22 cellular contexts compared by ENCODE assay signal in genomic region chr5:151520294-151520693, GRCh38.
A peak's percentile ranks its signal among the peaks of the same experiment; 100 is the strongest.
DNase-seq lines count a peak whose midpoint lies in the region; ATAC-seq and TF ChIP-seq lines count a peak whose summit lies in the region.
"Had no signal": no experiment of that assay in that cellular context is flagged by ENCODE, and none has a peak within 500 bp of the region (broad histone marks: within the 10 kb centered on the region; RNA-seq: fewer than 3 reads in every experiment).

No MANE protein-coding gene starts in this region.

- no peaks in the 10 kb centered on the region for H3K27me3 ChIP-seq in RWPE2 (ENCODE audit: insufficient read depth, poor library complexity, severe bottlenecking)
- H3K27me3 ChIP-seq in heart left ventricle, result no peaks in the 10 kb centered on the region
- no peaks in the 10 kb centered on the region for H3K27me3 ChIP-seq in ovary
- H3K27me3 ChIP-seq: ascending aorta, BLaER1, neutrophil, thyroid gland had no signal

- H3K36me3 ChIP-seq in RWPE2 (ENCODE audit: low read depth) (peaks cover 93% of the 10 kb centered on the region), heart left ventricle (no peaks in the 10 kb centered on the region), ovary (no peaks in the 10 kb centered on the region)
- H3K36me3 ChIP-seq: ascending aorta, BLaER1, neutrophil, thyroid gland had no signal

- H3K27me3 Mint-ChIP-seq in progenitor cell of endocrine pancreas, result peaks cover 4% of the 10 kb centered on the region

- H3K4me1 ChIP-seq in RWPE2 (ENCODE audit: insufficient read depth, poor library complexity, severe bottlenecking), result no peaks in the 10 kb centered on the region
- H3K4me1 ChIP-seq in heart left ventricle, result no peaks in the 10 kb centered on the region
- no peaks in the 10 kb centered on the region for H3K4me1 ChIP-seq in ovary (ENCODE audit: insufficient read depth)
- H3K4me1 ChIP-seq: ascending aorta had no signal

- DNase-seq in EH (ENCODE audit: low read depth) (peak; percentile 10), HT-29 (ENCODE audit: low spot score) (peak; percentile 3), RWPE2 (ENCODE audit: low spot score) (no peak), heart left ventricle (no peak), AML-193 (lab: John Stamatoyannopoulos, UW) (no peak), ovary (no peak), T-helper 1 cell (no peak), progenitor cell of endocrine pancreas (ENCODE audit: low spot score, unreplicated experiment) (no peak)
- DNase-seq: activated CD4-positive, CD25-positive, alpha-beta regulatory T cell; activated gamma-delta T cell treated with Interleukin-2 at 50 U/mL for 16 hours; cortex of kidney; H7; islet precursor cell; midbrain; NCI-H446; OCI-M1; SW 1271; thyroid gland had no signal

- no peaks in the 10 kb centered on the region for H3K9me3 Mint-ChIP-seq in progenitor cell of endocrine pancreas (ENCODE audit: low read depth)

- ATAC-seq in RWPE2 (ENCODE audit: low read depth), result peak; percentile 10; the same call in 1 of the 3 replicates
- ATAC-seq in heart left ventricle, result peak; percentile 45 to 78 (median 60)
- ATAC-seq: activated CD8-positive, alpha-beta memory T cell treated with anti-CD3 and anti-CD28 coated beads, Interleukin-2, amount 10 ng/mL, durations not matched to agents 7 days and 5 days had no signal

- no peaks in the 10 kb centered on the region for H3K4me1 Mint-ChIP-seq in progenitor cell of endocrine pancreas (ENCODE audit: low read depth)
- H3K4me1 Mint-ChIP-seq: activated CD8-positive, alpha-beta memory T cell treated with anti-CD3 and anti-CD28 coated beads, Interleukin-2, amount 10 ng/mL, durations not matched to agents 7 days and 5 days had no signal

- H3K27ac ChIP-seq in RWPE2 (ENCODE audit: poor library complexity, severe bottlenecking), result no peak overlapping the region
- no peak overlapping the region for H3K27ac ChIP-seq in heart left ventricle
- H3K27ac ChIP-seq in ovary, result no peak overlapping the region
- H3K27ac ChIP-seq: ascending aorta, BLaER1, neutrophil, thyroid gland had no signal

- TF ChIP-seq CTCF in RWPE2 (IDR thresholded peaks at IDR 0.05; ENCODE audit: poor library complexity, severe bottlenecking) (peak; percentile 21), heart left ventricle (IDR thresholded peaks at IDR 0.05) (peak in 8 of 12 donors; percentile 15 to 40 (median 28)), ovary (IDR thresholded peaks at IDR 0.05) (no peak), progenitor cell of endocrine pancreas (IDR thresholded peaks at IDR 0.05; ENCODE audit: unreplicated experiment) (no peak)

- no peaks in the 10 kb centered on the region for H3K36me3 Mint-ChIP-seq in progenitor cell of endocrine pancreas (ENCODE audit: insufficient read depth)
- H3K36me3 Mint-ChIP-seq: activated CD8-positive, alpha-beta memory T cell treated with anti-CD3 and anti-CD28 coated beads, Interleukin-2, amount 10 ng/mL, durations not matched to agents 7 days and 5 days had no signal

- TF ChIP-seq POLR2A in heart left ventricle (IDR thresholded peaks at IDR 0.05) (no peak), ovary (IDR thresholded peaks at IDR 0.05) (no peak)

- intact Hi-C loops in heart left ventricle (cut with DNase I), result loop anchor here in 9 of 10 donors (1.0 to 10.0 kb wide), 4 partner anchors 127 to 225 kb away; no protein-coding TSS in a partner anchor
- intact Hi-C loops in ovary (cut with DNase I), result no loop called here

- TF ChIP-seq EP300 in ovary (IDR thresholded peaks at IDR 0.05), result no peak

- no peak overlapping the region for H3K4me3 Mint-ChIP-seq in progenitor cell of endocrine pancreas (ENCODE audit: low read depth)
- H3K4me3 Mint-ChIP-seq: activated CD8-positive, alpha-beta memory T cell treated with anti-CD3 and anti-CD28 coated beads, Interleukin-2, amount 10 ng/mL, durations not matched to agents 7 days and 5 days had no signal

- H3K4me3 ChIP-seq in RWPE2 (ENCODE audit: severe bottlenecking) (no peak overlapping the region), heart left ventricle (no peak overlapping the region), ovary (no peak overlapping the region)
- H3K4me3 ChIP-seq: ascending aorta, BLaER1, thyroid gland had no signal

- no peak overlapping the region for H3K27ac Mint-ChIP-seq in progenitor cell of endocrine pancreas
- H3K27ac Mint-ChIP-seq: activated CD8-positive, alpha-beta memory T cell treated with anti-CD3 and anti-CD28 coated beads, Interleukin-2, amount 10 ng/mL, durations not matched to agents 7 days and 5 days had no signal

- H3K9me3 ChIP-seq in RWPE2 (ENCODE audit: severe bottlenecking) (no peaks in the 10 kb centered on the region), heart left ventricle (no peaks in the 10 kb centered on the region), ovary (no peaks in the 10 kb centered on the region)
- H3K9me3 ChIP-seq: ascending aorta, BLaER1, neutrophil, thyroid gland had no signal

- 56 to 65% (median 64%) methylated on average over 7 of the region's 7 CpGs for WGBS in heart left ventricle, 4 donors
- WGBS in ovary, 3 donors, result 68 to 74% (median 68%) methylated on average over 7 of the region's 7 CpGs

Comparison
In these comparisons a context has a peak if more than half of its experiments do, and no peak if none do; other contexts are left out.
1. DNase-seq: peak in EH (single experiment) and HT-29 (single experiment); none in RWPE2 (single experiment), heart left ventricle (0 of 5), AML-193 (0 of 2), ovary (0 of 5), T-helper 1 cell (0 of 5) and progenitor cell of endocrine pancreas (single experiment).
2. CTCF ChIP-seq: peak in RWPE2 (single experiment) and heart left ventricle (8 of 12); none in ovary (0 of 3) and progenitor cell of endocrine pancreas (single experiment).
3. intact Hi-C loops: an anchor here in heart left ventricle (1.0 to 10.0 kb wide); none called in ovary.